In the genomic region with DNA sequence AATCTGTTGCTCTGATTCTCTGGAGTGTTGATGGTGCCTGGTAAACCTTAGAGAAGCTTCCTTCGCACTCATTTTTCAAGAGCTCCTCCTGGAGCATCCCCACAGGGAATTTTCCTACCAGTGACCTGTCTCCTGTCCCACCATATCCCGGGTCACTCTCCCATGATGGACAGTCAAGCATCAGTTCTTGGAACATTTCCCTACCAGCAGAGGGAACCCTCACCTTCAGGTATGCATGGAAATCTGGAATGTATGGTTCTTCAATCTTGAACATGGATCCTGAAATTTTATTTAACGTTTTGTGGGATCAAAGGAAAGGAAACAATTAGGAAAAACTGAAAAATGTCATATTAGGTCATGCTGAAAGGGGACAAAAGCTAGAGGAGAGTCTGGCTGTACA, we compare ENCODE assay signal across 10 cellular contexts.
DNase-seq lines count a peak whose midpoint lies in the region; TF ChIP-seq lines count a peak whose summit lies in the region.
"Had no signal": no experiment of that assay in that cellular context is flagged by ENCODE, and none has a peak within 500 bp of the region (broad histone marks: within the 10 kb centered on the region; RNA-seq: fewer than 3 reads in every experiment).

No MANE protein-coding gene starts in this region.

- H3K4me3 ChIP-seq in GM06990 (replicated peaks; ENCODE audit: low read depth, low read length) (no peak overlapping the region), astrocyte of the cerebellum (ENCODE audit: low read depth, low read length) (no peak overlapping the region)
- H3K4me3 ChIP-seq: thyroid gland had no signal

- no peaks in the 10 kb centered on the region for H3K27me3 ChIP-seq in GM06990 (replicated peaks; ENCODE audit: control insufficient read depth, insufficient read depth, low read length)
- H3K27me3 ChIP-seq: thyroid gland had no signal

- H3K36me3 ChIP-seq in GM06990 (ENCODE audit: control insufficient read depth, insufficient read depth, low read length): no peaks in the 10 kb centered on the region
- H3K36me3 ChIP-seq: thyroid gland had no signal

- H3K4me3 Mint-ChIP-seq in nephron progenitor cell: no peak overlapping the region

- H3K27ac Mint-ChIP-seq in nephron progenitor cell: no peak overlapping the region

- H3K4me1 Mint-ChIP-seq in nephron progenitor cell: peaks cover 2% of the 10 kb centered on the region

- TF ChIP-seq CTCF in GM06990 (IDR thresholded peaks at IDR 0.05; ENCODE audit: insufficient read depth, low read length, poor library complexity, severe bottlenecking) (peak; percentile 26), astrocyte of the cerebellum (IDR thresholded peaks at IDR 0.05; ENCODE audit: low read depth, low read length, missing control alignments) (peak; percentile 26), nephron progenitor cell (IDR thresholded peaks at IDR 0.05) (peak; percentile 14)

- H3K27me3 Mint-ChIP-seq in nephron progenitor cell (ENCODE audit: low read depth, poor library complexity): no peaks in the 10 kb centered on the region

- in situ Hi-C loops in astrocyte of the cerebellum (cut with HindIII; ENCODE audit: low sequenced_read_pairs): no loop called here

- DNase-seq in GM06990 (ENCODE audit: extremely low read depth, insufficient read length) (no peak), LHCN-M2 (ENCODE audit: low read depth) (peak; percentile 4), astrocyte of the cerebellum (ENCODE audit: low read depth) (no peak), nephron progenitor cell (no peak), UCSD-AML1 (lab: John Stamatoyannopoulos, UW; ENCODE audit: unreplicated experiment) (no peak), KG1 (lab: John Stamatoyannopoulos, UW) (no peak)
- DNase-seq in stimulated activated CD4-positive, alpha-beta T cell treated with anti-CD3 and anti-CD28 coated beads, Interleukin-2, amount 100 ng/mL, for 48 hours: no peak
- DNase-seq: activated CD4-positive, alpha-beta T cell treated with anti-CD3 and anti-CD28 coated beads for 48 hours; GOT3; thyroid gland had no signal

- H3K9me3 Mint-ChIP-seq in nephron progenitor cell: no peaks in the 10 kb centered on the region

- no peaks in the 10 kb centered on the region for H3K36me3 Mint-ChIP-seq in nephron progenitor cell (ENCODE audit: low read depth)
